ENCODE assay signal across 1 cellular context in genomic region chr9:91577540-91577939, GRCh38.
TF ChIP-seq lines count a peak whose summit lies in the region.

No MANE protein-coding gene starts in this region.

TF ChIP-seq in H1, 55 proteins besides CTCF, POLR2A, EP300 and RAD21 (continued from another document):
- TF ChIP-seq MAFK (IDR thresholded peaks at IDR 0.05; ENCODE audit: low read depth, low read length), result no peak
